7 cellular contexts compared by ENCODE assay signal in genomic region chr21:5138687-5139086, GRCh38.
A peak's percentile ranks its signal among the peaks of the same experiment; 100 is the strongest.
DNase-seq lines count a peak whose midpoint lies in the region; ATAC-seq, FAIRE-seq and TF ChIP-seq lines count a peak whose summit lies in the region.
"Not testable (repeated sequence)": the region's sequence is repeated elsewhere in the genome, so short reads cannot be mapped to it uniquely, and the experiment has no call there.

No MANE protein-coding gene starts in this region.

- H3K27ac ChIP-seq in kidney (ENCODE audit: low read depth in 2 of 2, low read length in 2 of 2); upper lobe of right lung: not testable (repeated sequence)

- H3K27me3 ChIP-seq in upper lobe of right lung = not testable (repeated sequence)

- H3K4me3 ChIP-seq in kidney (ENCODE audit: low read length in 2 of 2); upper lobe of right lung: not testable (repeated sequence)

- H3K4me1 ChIP-seq in kidney (ENCODE audit: control insufficient read depth in 1 of 2, insufficient read depth in 1 of 2, low read depth in 1 of 2, low read length in 2 of 2); upper lobe of right lung: not testable (repeated sequence)

- ATAC-seq in upper lobe of right lung = not testable (repeated sequence)

- DNase-seq in GM10266 (ENCODE audit: extremely low spot score) (peak; percentile 0), cardiac septum (ENCODE audit: low spot score) (peak; percentile 24), kidney (peak; percentile 9), mesenteric fat pad (ENCODE audit: low spot score) (peak; percentile 18), posterior vena cava (ENCODE audit: low spot score) (peak; percentile 12), upper lobe of right lung (peak; percentile 3)
- peak; percentile 34 for DNase-seq in activated CD8-positive, alpha-beta memory T cell treated with anti-CD3 and anti-CD28 coated beads, Interleukin-2, amount 50 U/mL, for 48 hours

- not testable (repeated sequence) for H3K36me3 ChIP-seq in kidney (ENCODE audit: control insufficient read depth in 1 of 2, insufficient read depth in 2 of 2, low read length in 2 of 2); upper lobe of right lung

- not testable (repeated sequence) for H3K9ac ChIP-seq in kidney (ENCODE audit: low read length in 2 of 2)

- not testable (repeated sequence) for FAIRE-seq in kidney (lab: Jason Lieb, UNC)

- TF ChIP-seq CTCF in GM10266 (IDR thresholded peaks at IDR 0.05; ENCODE audit: control insufficient read depth, insufficient read depth, low read depth, missing control alignments); kidney (IDR thresholded peaks at IDR 0.05; ENCODE audit: borderline replicate concordance, extremely low read depth, insufficient read depth); upper lobe of right lung (IDR thresholded peaks at IDR 0.05): not testable (repeated sequence)

- intact Hi-C loops in cardiac septum (cut with DNase I); kidney (cut with DNase I); posterior vena cava (cut with DNase I); upper lobe of right lung (cut with DNase I): not testable (repeated sequence)

- not testable (repeated sequence) for H3K9me3 ChIP-seq in kidney (ENCODE audit: control insufficient read depth in 1 of 2, low read length in 2 of 2); upper lobe of right lung
